ENCODE assay signal across 1 cellular context in the genomic region with DNA sequence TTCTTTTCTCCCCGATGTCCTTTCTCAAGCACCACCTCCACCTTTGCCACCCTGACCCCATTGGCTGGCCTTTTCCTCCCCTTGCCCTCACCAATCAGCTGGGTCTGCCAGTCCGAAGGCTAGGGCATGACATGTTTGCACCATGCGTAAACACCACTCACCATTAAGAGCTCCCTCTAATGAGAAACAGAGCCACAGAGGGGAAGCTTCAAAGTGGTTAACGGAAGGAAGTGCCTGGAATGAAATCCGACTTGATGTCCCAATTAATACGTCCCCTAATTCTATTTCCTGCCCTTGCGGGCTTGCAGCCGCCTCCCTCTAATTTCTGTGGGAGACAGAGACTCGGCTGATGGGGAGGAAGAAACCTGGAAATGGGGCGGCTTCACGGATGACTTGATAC.
TF ChIP-seq lines count a peak whose summit lies in the region.

No MANE protein-coding gene starts in this region.

TF ChIP-seq in SK-N-SH, 30 proteins besides CTCF, POLR2A, EP300 and RAD21 (continued from another document):
- TF ChIP-seq SIN3A (IDR thresholded peaks at IDR 0.05; ENCODE audit: borderline replicate concordance, low read depth, low read length) = no peak
- peak; percentile 97 for TF ChIP-seq FOXJ3 (CRISPR knock-in tag; IDR thresholded peaks at IDR 0.05)
- no peak for TF ChIP-seq FOXM1 (IDR thresholded peaks at IDR 0.05; ENCODE audit: low read depth)
- no peak for TF ChIP-seq JUND (IDR thresholded peaks at IDR 0.05)
- TF ChIP-seq GATA2 (CRISPR knock-in tag; IDR thresholded peaks at IDR 0.05) = peak; percentile 55; the same call in 1 of the 2 replicates
- TF ChIP-seq, protein P1, sequence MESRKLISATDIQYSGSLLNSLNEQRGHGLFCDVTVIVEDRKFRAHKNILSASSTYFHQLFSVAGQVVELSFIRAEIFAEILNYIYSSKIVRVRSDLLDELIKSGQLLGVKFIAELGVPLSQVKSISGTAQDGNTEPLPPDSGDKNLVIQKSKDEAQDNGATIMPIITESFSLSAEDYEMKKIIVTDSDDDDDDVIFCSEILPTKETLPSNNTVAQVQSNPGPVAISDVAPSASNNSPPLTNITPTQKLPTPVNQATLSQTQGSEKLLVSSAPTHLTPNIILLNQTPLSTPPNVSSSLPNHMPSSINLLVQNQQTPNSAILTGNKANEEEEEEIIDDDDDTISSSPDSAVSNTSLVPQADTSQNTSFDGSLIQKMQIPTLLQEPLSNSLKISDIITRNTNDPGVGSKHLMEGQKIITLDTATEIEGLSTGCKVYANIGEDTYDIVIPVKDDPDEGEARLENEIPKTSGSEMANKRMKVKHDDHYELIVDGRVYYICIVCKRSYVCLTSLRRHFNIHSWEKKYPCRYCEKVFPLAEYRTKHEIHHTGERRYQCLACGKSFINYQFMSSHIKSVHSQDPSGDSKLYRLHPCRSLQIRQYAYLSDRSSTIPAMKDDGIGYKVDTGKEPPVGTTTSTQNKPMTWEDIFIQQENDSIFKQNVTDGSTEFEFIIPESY (IDR thresholded peaks at IDR 0.05; ENCODE audit: borderline replicate concordance, low read depth) = no peak
- no peak for TF ChIP-seq EZH2phosphoT487 (IDR thresholded peaks at IDR 0.05; ENCODE audit: borderline replicate concordance, low read depth)
- TF ChIP-seq MXI1 (IDR thresholded peaks at IDR 0.05; ENCODE audit: low read depth, low read length) = peak; percentile 79
- no peak for TF ChIP-seq NFIC (IDR thresholded peaks at IDR 0.05; ENCODE audit: borderline replicate concordance)
- TF ChIP-seq, protein P2, sequence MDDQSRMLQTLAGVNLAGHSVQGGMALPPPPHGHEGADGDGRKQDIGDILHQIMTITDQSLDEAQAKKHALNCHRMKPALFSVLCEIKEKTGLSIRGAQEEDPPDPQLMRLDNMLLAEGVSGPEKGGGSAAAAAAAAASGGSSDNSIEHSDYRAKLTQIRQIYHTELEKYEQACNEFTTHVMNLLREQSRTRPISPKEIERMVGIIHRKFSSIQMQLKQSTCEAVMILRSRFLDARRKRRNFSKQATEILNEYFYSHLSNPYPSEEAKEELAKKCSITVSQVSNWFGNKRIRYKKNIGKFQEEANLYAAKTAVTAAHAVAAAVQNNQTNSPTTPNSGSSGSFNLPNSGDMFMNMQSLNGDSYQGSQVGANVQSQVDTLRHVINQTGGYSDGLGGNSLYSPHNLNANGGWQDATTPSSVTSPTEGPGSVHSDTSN (IDR thresholded peaks at IDR 0.05) = no peak
- no peak for TF ChIP-seq NRF1 (IDR thresholded peaks at IDR 0.05; ENCODE audit: low read depth, low read length)
- TF ChIP-seq SMC3 (IDR thresholded peaks at IDR 0.05; ENCODE audit: low read depth, low read length) = no peak
- peak; percentile 44 for TF ChIP-seq GABPA (IDR thresholded peaks at IDR 0.05; ENCODE audit: low read depth)
- TF ChIP-seq POLR2AphosphoS5 (IDR thresholded peaks at IDR 0.05; ENCODE audit: low read depth, low read length) = 0 out of 2 replicates have a peak, but pooled peaks have one; percentile 14
